In the genomic region with DNA sequence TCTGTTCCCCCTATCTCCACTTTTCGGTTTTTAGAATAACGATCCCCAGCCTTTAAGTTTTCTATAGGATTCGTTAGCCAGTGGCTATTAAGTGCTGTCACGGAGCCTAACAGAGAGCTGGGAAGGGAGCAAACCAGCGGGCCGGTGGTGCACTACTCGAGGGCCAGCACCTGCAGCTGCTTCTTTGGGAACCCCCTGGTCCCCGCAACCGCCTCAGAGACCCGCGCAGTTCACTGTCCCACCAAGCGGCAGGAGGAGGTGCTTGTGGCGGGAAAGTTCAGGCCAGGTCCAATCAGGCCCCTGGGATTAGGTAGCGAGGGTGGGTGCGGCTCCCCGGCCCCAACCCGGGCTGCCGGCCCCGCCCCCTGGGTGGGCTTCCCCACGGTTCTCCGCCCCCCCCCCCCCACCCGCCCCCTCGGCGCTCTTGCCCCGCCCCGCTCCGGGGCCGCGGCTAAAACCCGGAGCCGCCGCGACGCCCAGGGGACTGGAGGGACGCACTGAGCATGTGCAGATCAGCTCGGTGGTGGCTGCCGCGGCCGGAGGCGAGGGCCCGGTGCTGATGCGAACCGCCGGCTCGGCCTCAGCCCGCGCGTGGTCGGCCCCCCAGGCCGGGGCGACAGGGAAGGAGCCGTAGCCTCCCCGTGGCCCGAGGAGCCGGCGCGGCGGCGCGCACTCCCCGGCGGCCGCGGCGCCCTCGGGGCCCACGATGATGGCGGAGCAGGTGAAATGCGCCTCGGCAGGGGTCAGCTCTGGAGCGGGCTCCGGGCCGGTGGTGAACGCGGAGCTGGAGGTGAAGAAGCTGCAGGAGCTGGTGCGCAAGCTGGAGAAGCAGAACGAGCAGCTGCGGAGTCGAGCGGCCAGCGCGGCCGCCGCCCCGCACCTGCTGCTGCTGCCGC, we compare ENCODE assay signal across 8 cellular contexts.
DNase-seq lines count a peak whose midpoint lies in the region; ATAC-seq and TF ChIP-seq lines count a peak whose summit lies in the region.

A gene (plus strand): TSS at position 480 of the 896 bp plus-strand sequence. CDS start 227 bp downstream, at position 707.

- no peak for TF ChIP-seq CTCF in 22Rv1 (IDR thresholded peaks at IDR 0.05)

- peak within 1 kb of the TSS; percentile 74 for H3K27ac ChIP-seq in 22Rv1

- DNase-seq in NCI-H2227 treated with DMSO at 0.1 percent for 48 hours (lab: John Stamatoyannopoulos, UW) (peak; percentile 78), cerebellar cortex (ENCODE audit: low spot score) (peak; percentile 76), left kidney (ENCODE audit: low read depth, low spot score) (peak; percentile 94)
- peak; percentile 62 for DNase-seq in activated CD4-positive, CD25-positive, alpha-beta regulatory T cell treated with anti-CD3 and anti-CD28 coated beads, Interleukin-2, amount 50 U/mL, for 16 hours (ENCODE audit: low read depth, low spot score)
- peak; percentile 78 to 81 for DNase-seq in stimulated activated CD4-positive, alpha-beta T cell treated with anti-CD3 and anti-CD28 coated beads, Interleukin-2, amount 100 ng/mL, for 24 hours

- ATAC-seq in GM18861 (IDR thresholded peaks at IDR 0.05; ENCODE audit: unreplicated experiment) = peak; percentile 40
- ATAC-seq in HG03103 (IDR thresholded peaks at IDR 0.05; ENCODE audit: low read depth, unreplicated experiment) = peak; percentile 64

Comparison
In these comparisons a context has a peak if more than half of its experiments do, and no peak if none do; other contexts are left out.
1. Peak in every context shown above with its lines: DNase-seq, ATAC-seq and H3K27ac ChIP-seq.